ENCODE assay signal across 8 cellular contexts in genomic region chr18:58862404-58862803, GRCh38. TPM values are rescaled to one million over a fixed set of nuclear protein-coding genes. Genes with fewer than 3 reads are reported as not detected.
DNase-seq lines count a peak whose midpoint lies in the region; ATAC-seq and TF ChIP-seq lines count a peak whose summit lies in the region.

No MANE protein-coding gene starts in this region.

- no TSS peak for BruUV-seq in Caco-2 (replicated peaks; lab: Mats Ljungman, UMichigan)

- POLR2A ChIA-PET in Caco-2 (lab: Charles Lee): no interaction called here

- no peak for ATAC-seq in GM21381 (IDR thresholded peaks at IDR 0.05; ENCODE audit: unreplicated experiment)
- ATAC-seq in stimulated activated naive CD8-positive, alpha-beta T cell treated with anti-CD3 and anti-CD28 coated beads, Interleukin-15, Interleukin-2, amounts not matched to agents 100 U/mL and 50 U/mL, for 24 hours: no peak

- H2BK15ac ChIP-seq in neuronal stem cell (ENCODE audit: low read length): peak overlapping the region; percentile 31

- no peak overlapping the region for H4K8ac ChIP-seq in neuronal stem cell (ENCODE audit: low read depth, low read length)

- no peaks in the 10 kb centered on the region for H3K9me3 ChIP-seq in Caco-2
- H3K9me3 ChIP-seq in duodenal mucosa (ENCODE audit: control insufficient read depth in 1 of 2, low read length in 2 of 2): no peaks in the 10 kb centered on the region
- peaks cover 0 to 11% of the 10 kb centered on the region in 2 donors for H3K9me3 ChIP-seq in neuronal stem cell (replicated peaks in 1 of 2; ENCODE audit: control insufficient read depth in 2 of 2, insufficient read depth in 1 of 2, low read depth in 1 of 2, low read length in 2 of 2)

- intact Hi-C loops in Caco-2 (cut with micrococcal nuclease; ENCODE audit: unreplicated experiment): loop anchor here (5.0 kb wide), 1 partner anchor 75 kb away; no protein-coding TSS in a partner anchor

- peaks cover 9% of the 10 kb centered on the region for H3K36me3 Mint-ChIP-seq in Caco-2 (ENCODE audit: insufficient read depth, unreplicated experiment)

- peak overlapping the region; percentile 85 for H3K27ac ChIP-seq in duodenal mucosa (ENCODE audit: low read depth, low read length)
- H3K27ac ChIP-seq in neuronal stem cell (replicated peaks; ENCODE audit: low read length): peak overlapping the region; percentile 92

- H2BK5ac ChIP-seq in neuronal stem cell (ENCODE audit: low read length): peak overlapping the region; percentile 95

- H2AFZ ChIP-seq in neuronal stem cell (ENCODE audit: low read length): peak overlapping the region; percentile 81

- H2AK5ac ChIP-seq in neuronal stem cell (ENCODE audit: low read depth, low read length): no peak overlapping the region

- H4K91ac ChIP-seq in neuronal stem cell (ENCODE audit: low read depth, low read length, poor library complexity): no peak overlapping the region

- H3K79me1 ChIP-seq in neuronal stem cell (ENCODE audit: low read depth, low read length): no peaks in the 10 kb centered on the region

- H3K4me1 Mint-ChIP-seq in Caco-2 (ENCODE audit: low read depth, unreplicated experiment): no peaks in the 10 kb centered on the region

- no peaks in the 10 kb centered on the region for H3K9me3 Mint-ChIP-seq in Caco-2 (ENCODE audit: unreplicated experiment)

- no peak for DNase-seq in Caco-2
- peak; percentile 39 for DNase-seq in NCI-H2196 (lab: John Stamatoyannopoulos, UW; ENCODE audit: unreplicated experiment)
- no peak for DNase-seq in neuronal stem cell (ENCODE audit: low spot score)
- DNase-seq in central memory CD4-positive, alpha-beta T cell: no peak
- DNase-seq in stimulated activated naive CD8-positive, alpha-beta T cell treated with anti-CD3 and anti-CD28 coated beads, Interleukin-15, Interleukin-2, amounts not matched to agents 100 U/mL and 50 U/mL, for 24 hours: no peak
- no peak for DNase-seq in stimulated activated CD8-positive, alpha-beta memory T cell treated with anti-CD3 and anti-CD28 coated beads, Interleukin-4, amount 100 ng/mL, for 48 hours

- H3K4ac ChIP-seq in neuronal stem cell (ENCODE audit: low read length): no peak overlapping the region

- H2BK12ac ChIP-seq in neuronal stem cell (ENCODE audit: low read length): no peak overlapping the region

- CTCF ChIA-PET in Caco-2 (lab: Charles Lee): no interaction called here

- no peaks in the 10 kb centered on the region for H3K36me3 ChIP-seq in Caco-2 (ENCODE audit: control insufficient read depth, insufficient read depth, low read length)
- H3K36me3 ChIP-seq in duodenal mucosa (ENCODE audit: control insufficient read depth in 1 of 2, insufficient read depth in 2 of 2, low read length in 2 of 2): no peaks in the 10 kb centered on the region
- H3K36me3 ChIP-seq in neuronal stem cell (replicated peaks in 1 of 2; ENCODE audit: control insufficient read depth in 2 of 2, insufficient read depth in 2 of 2, low read length in 2 of 2): peaks cover 0 to 27% of the 10 kb centered on the region in 2 donors

- H3K9ac ChIP-seq in duodenal mucosa (ENCODE audit: low read depth in 1 of 2, low read length in 2 of 2) (peak overlapping the region; percentile 69 to 74), neuronal stem cell (ENCODE audit: low read depth, low read length, poor library complexity) (no peak overlapping the region)

- H3K27me3 Mint-ChIP-seq in Caco-2 (ENCODE audit: insufficient read depth, unreplicated experiment): no peaks in the 10 kb centered on the region

- H3K23ac ChIP-seq in neuronal stem cell (ENCODE audit: low read depth, low read length, poor library complexity): no peak overlapping the region

- H3K4me1 ChIP-seq in Caco-2: no peaks in the 10 kb centered on the region
- peaks cover 16 to 20% of the 10 kb centered on the region in 2 donors for H3K4me1 ChIP-seq in duodenal mucosa (ENCODE audit: control insufficient read depth in 1 of 2, insufficient read depth in 2 of 2, low read length in 2 of 2)
- H3K4me1 ChIP-seq in neuronal stem cell (ENCODE audit: control insufficient read depth in 2 of 2, insufficient read depth in 1 of 2, low read depth in 1 of 2, low read length in 2 of 2): peaks cover 38 to 51% of the 10 kb centered on the region in 2 donors

- H3K14ac ChIP-seq in neuronal stem cell (ENCODE audit: low read length): no peak overlapping the region

- no CpG with 5 or more reads among the region's 10 CpGs for WGBS in neuronal stem cell (ENCODE audit: extremely low coverage in 2 of 2, insufficient read length in 2 of 2, insufficient replicate concordance in 1 of 2), 2 donors

- peak overlapping the region; percentile 55 for H3K4me3 ChIP-seq in Caco-2 (ENCODE audit: low read depth, low read length)
- H3K4me3 ChIP-seq in duodenal mucosa (ENCODE audit: low read depth in 1 of 2, low read length in 2 of 2): peak overlapping the region; percentile 70 to 71
- peak overlapping the region in 1 of 2 donors; percentile 67 for H3K4me3 ChIP-seq in neuronal stem cell (ENCODE audit: low read length in 2 of 2)

- H3K4me3 Mint-ChIP-seq in Caco-2 (ENCODE audit: unreplicated experiment): peak overlapping the region; percentile 77

- H3K27ac Mint-ChIP-seq in Caco-2 (ENCODE audit: unreplicated experiment): peak overlapping the region; percentile 88

- H3K18ac ChIP-seq in neuronal stem cell (ENCODE audit: low read length): no peak overlapping the region

- peak overlapping the region; percentile 73 for H3K4me2 ChIP-seq in neuronal stem cell (ENCODE audit: insufficient read depth, low read length, poor library complexity, severe bottlenecking)

- H2BK120ac ChIP-seq in neuronal stem cell (ENCODE audit: low read depth, low read length): no peak overlapping the region

- H3K27me3 ChIP-seq in Caco-2 (replicated peaks; ENCODE audit: control insufficient read depth, insufficient read depth, low read length): no peaks in the 10 kb centered on the region
- no peaks in the 10 kb centered on the region for H3K27me3 ChIP-seq in duodenal mucosa (ENCODE audit: control insufficient read depth in 1 of 2, insufficient read depth in 2 of 2, low read length in 2 of 2)
- no peaks in the 10 kb centered on the region for H3K27me3 ChIP-seq in neuronal stem cell (ENCODE audit: control insufficient read depth in 3 of 3, insufficient read depth in 3 of 3, low read depth in 1 of 3, low read length in 3 of 3)

- no peak for TF ChIP-seq CTCF in Caco-2 (IDR thresholded peaks at IDR 0.05; ENCODE audit: insufficient read depth in 1 of 2, low read depth in 1 of 2, low read length in 1 of 2, severe bottlenecking in 1 of 2, unreplicated experiment in 1 of 2)

RNA-seq across cellular contexts. Expression of gene ZNF532, which starts 2.3 kb away (rescaled TPM):
- 27.7 and 32.7 TPM in 2 replicates for total RNA-seq in Caco-2 (2022)
- polyA plus RNA-seq in neuronal stem cell (2013, experiment 1 of 2): 101 TPM
- 101 TPM for polyA plus RNA-seq in neuronal stem cell (2013, experiment 2 of 2)
